8 cellular contexts compared by ENCODE assay signal in genomic region chr9:95508242-95508967, GRCh38. TPM values are rescaled to one million over a fixed set of nuclear protein-coding genes. Genes with fewer than 3 reads are reported as not detected.
DNase-seq lines count a peak whose midpoint lies in the region; ATAC-seq and TF ChIP-seq lines count a peak whose summit lies in the region.

No MANE protein-coding gene starts in this region.

- peak; percentile 25 for DNase-seq in AG20443 (ENCODE audit: low spot score)
- DNase-seq in H7, result peak; percentile 55
- DNase-seq in activated CD8-positive, alpha-beta memory T cell treated with anti-CD3 and anti-CD28 coated beads, Interleukin-2, amount 50 U/mL, for 4 hours, result peak; percentile 30
- no peak for DNase-seq in fibroblast of the aortic adventitia (ENCODE audit: low read depth)
- DNase-seq in psoas muscle, result peak in 1 of 2 donors; percentile 53

- intact Hi-C loops in psoas muscle (cut with DNase I), result loop anchor here in 1 of 2 donors (5.0 kb wide), 1 partner anchor 81 kb away; no protein-coding TSS in a partner anchor

- TF ChIP-seq CTCF in fibroblast of the aortic adventitia (IDR thresholded peaks at IDR 0.05; ENCODE audit: insufficient read depth, low read length), result no peak
- no peak for TF ChIP-seq CTCF in psoas muscle (IDR thresholded peaks at IDR 0.05)

- H3K4me1 ChIP-seq in psoas muscle, result no peaks in the 10 kb centered on the region

- WGBS in psoas muscle, 3 donors, result 0 to 1% (median 1%) methylated on average over 41 to 111 of the region's 111 CpGs

- ATAC-seq in psoas muscle, result no peak
- no peak for ATAC-seq in HG02610 (IDR thresholded peaks at IDR 0.05; ENCODE audit: unreplicated experiment)
- no peak for ATAC-seq in HG03521 (IDR thresholded peaks at IDR 0.05; ENCODE audit: unreplicated experiment)
- no peak for ATAC-seq in HG03469 (IDR thresholded peaks at IDR 0.05; ENCODE audit: unreplicated experiment)

- H3K4me3 ChIP-seq in H7 (ENCODE audit: insufficient read depth, low read depth, low read length) (peak overlapping the region; percentile 78), fibroblast of the aortic adventitia (ENCODE audit: low read depth, low read length) (peak overlapping the region; percentile 84), psoas muscle (peak overlapping the region; percentile 87)

- peak overlapping the region; percentile 88 for H3K27ac ChIP-seq in psoas muscle

- H3K27me3 ChIP-seq in H7 (ENCODE audit: control insufficient read depth, insufficient read depth, low read length) (peaks cover 5% of the 10 kb centered on the region; the same call in 1 of the 2 replicates), psoas muscle (ENCODE audit: insufficient read depth in 3 of 3, low read length in 2 of 3) (no peaks in the 10 kb centered on the region)

- H3K36me3 ChIP-seq in H7 (replicated peaks; ENCODE audit: control insufficient read depth, insufficient read depth, low read length) (no peaks in the 10 kb centered on the region), psoas muscle (ENCODE audit: insufficient read depth in 1 of 2, low read depth in 1 of 2) (no peaks in the 10 kb centered on the region)

- no peaks in the 10 kb centered on the region for H3K9me3 ChIP-seq in psoas muscle

RNA-seq across cellular contexts. Expression of gene PTCH1, which starts 8.4 kb away (rescaled TPM):
- total RNA-seq in H7 (2014; rRNA removed; shearing (Covaris generic)), result 14.0 and 18.3 TPM in 2 replicates
- total RNA-seq in fibroblast of the aortic adventitia (ENCODE audit: low replicate concordance), result 2.1 and 9.4 TPM in 2 replicates
- total RNA-seq in psoas muscle, result 1 to 10 TPM; 3.5 to 7.5 (median 4.2) TPM
- 1 to 10 TPM in 2 of 3 donors, under 1 TPM in 1; 0.81 to 7.4 (median 2.1) TPM for polyA plus RNA-seq in psoas muscle
